Comparison of ENCODE assay signal across 8 cellular contexts in genomic region chr14:92105845-92106094, GRCh38. TPM values are rescaled to one million over a fixed set of nuclear protein-coding genes. Genes with fewer than 3 reads are reported as not detected.
DNase-seq lines count a peak whose midpoint lies in the region; ATAC-seq, FAIRE-seq and TF ChIP-seq lines count a peak whose summit lies in the region.

No MANE protein-coding gene starts in this region.

- DNase-seq in NCI-H1694 treated with DMSO at 0.1 percent for 48 hours (lab: John Stamatoyannopoulos, UW) (peak; percentile 59), NCI-H1694 (lab: John Stamatoyannopoulos, UW) (no peak), LoVo (ENCODE audit: low spot score) (peak; percentile 47), left ventricle myocardium inferior (peak; percentile 63), sciatic nerve (ENCODE audit: low spot score) (peak; percentile 77), HTR-8/SVneo (ENCODE audit: insufficient read length, low spot score) (no peak)
- no peak for DNase-seq in activated naive CD8-positive, alpha-beta T cell treated with anti-CD3 and anti-CD28 coated beads, Interleukin-2, amount 10 ng/mL, durations not matched to agents 7 days and 5 days

- POLR2A ChIA-PET in activated naive CD8-positive, alpha-beta T cell treated with anti-CD3 and anti-CD28 coated beads, Interleukin-2, amount 10 ng/mL, durations not matched to agents 7 days and 5 days (lab: Charles Lee), result interaction anchor here (0.6 to 5.2 kb wide), 3 partner anchors 16 to 66 kb away, joined by 3 to 67 read pairs (median 31); partner anchors contain the start of genes CPSF2, NDUFB1 and TRIP11

- peak overlapping the region; percentile 88 for H3K27ac Mint-ChIP-seq in activated naive CD8-positive, alpha-beta T cell treated with anti-CD3 and anti-CD28 coated beads, Interleukin-2, amount 10 ng/mL, durations not matched to agents 7 days and 5 days

- no peaks in the 10 kb centered on the region for H3K27me3 Mint-ChIP-seq in activated naive CD8-positive, alpha-beta T cell treated with anti-CD3 and anti-CD28 coated beads, Interleukin-2, amount 10 ng/mL, durations not matched to agents 7 days and 5 days

- no peaks in the 10 kb centered on the region for H3K36me3 ChIP-seq in left ventricle myocardium inferior

- ATAC-seq in GM21717 (IDR thresholded peaks at IDR 0.05; ENCODE audit: unreplicated experiment) (peak; percentile 15), sciatic nerve (peak; percentile 60)
- ATAC-seq in activated naive CD8-positive, alpha-beta T cell treated with anti-CD3 and anti-CD28 coated beads, Interleukin-2, amount 10 ng/mL, durations not matched to agents 7 days and 5 days (ENCODE audit: low read depth), result no peak

- peak overlapping the region; percentile 99 for H3K27ac ChIP-seq in left ventricle myocardium inferior (replicated peaks)

- H3K4me1 ChIP-seq in left ventricle myocardium inferior, result peaks cover 58% of the 10 kb centered on the region

- H3K4me3 Mint-ChIP-seq in activated naive CD8-positive, alpha-beta T cell treated with anti-CD3 and anti-CD28 coated beads, Interleukin-2, amount 10 ng/mL, durations not matched to agents 7 days and 5 days, result peak overlapping the region; percentile 96

- H3K9me3 ChIP-seq in left ventricle myocardium inferior (replicated peaks), result no peaks in the 10 kb centered on the region

- peak overlapping the region; percentile 97 for H3K4me3 ChIP-seq in left ventricle myocardium inferior

- FAIRE-seq in HTR-8/SVneo (lab: Jason Lieb, UNC), result no peak

- no peak for TF ChIP-seq CTCF in left ventricle myocardium inferior (IDR thresholded peaks at IDR 0.05; ENCODE audit: borderline replicate concordance)

- H3K9me3 Mint-ChIP-seq in activated naive CD8-positive, alpha-beta T cell treated with anti-CD3 and anti-CD28 coated beads, Interleukin-2, amount 10 ng/mL, durations not matched to agents 7 days and 5 days, result no peaks in the 10 kb centered on the region

- intact Hi-C loops in left ventricle myocardium inferior (cut with micrococcal nuclease), result no loop called here
- intact Hi-C loops in sciatic nerve (cut with DNase I), result no loop called here

- peaks cover 27% of the 10 kb centered on the region for H3K4me1 Mint-ChIP-seq in activated naive CD8-positive, alpha-beta T cell treated with anti-CD3 and anti-CD28 coated beads, Interleukin-2, amount 10 ng/mL, durations not matched to agents 7 days and 5 days

- peaks cover 2% of the 10 kb centered on the region for H3K36me3 Mint-ChIP-seq in activated naive CD8-positive, alpha-beta T cell treated with anti-CD3 and anti-CD28 coated beads, Interleukin-2, amount 10 ng/mL, durations not matched to agents 7 days and 5 days

- no peaks in the 10 kb centered on the region for H3K27me3 ChIP-seq in left ventricle myocardium inferior (ENCODE audit: low read depth)

RNA-seq across cellular contexts. Expression of gene ATXN3, which starts 0.6 kb away (rescaled TPM):
- total RNA-seq in activated naive CD8-positive, alpha-beta T cell treated with anti-CD3 and anti-CD28 coated beads, Interleukin-2, amount 10 ng/mL, durations not matched to agents 7 days and 5 days, result 10 to 100 TPM; 39.1 to 41.8 TPM
- 15.7 TPM for total RNA-seq in left ventricle myocardium inferior
- total RNA-seq in sciatic nerve, result 65.6 TPM

RNA-seq across cellular contexts. Expression of gene NDUFB1, which starts 15.7 kb away (rescaled TPM):
- 100 to 1,000 TPM; 126 to 138 TPM for total RNA-seq in activated naive CD8-positive, alpha-beta T cell treated with anti-CD3 and anti-CD28 coated beads, Interleukin-2, amount 10 ng/mL, durations not matched to agents 7 days and 5 days
- 625 TPM for total RNA-seq in left ventricle myocardium inferior
- total RNA-seq in sciatic nerve, result 84.9 TPM

RNA-seq across cellular contexts. Expression of gene CPSF2, which starts 16.0 kb away (rescaled TPM):
- 10 to 100 TPM; 70.6 to 76.0 TPM for total RNA-seq in activated naive CD8-positive, alpha-beta T cell treated with anti-CD3 and anti-CD28 coated beads, Interleukin-2, amount 10 ng/mL, durations not matched to agents 7 days and 5 days
- total RNA-seq in left ventricle myocardium inferior (41.4 TPM), sciatic nerve (43.0 TPM)

Comparison
In these comparisons a context has a peak if more than half of its experiments do, and no peak if none do; other contexts are left out.
1. DNase-seq: peak in NCI-H1694 treated with DMSO at 0.1 percent for 48 hours (single experiment), LoVo (single experiment), left ventricle myocardium inferior (single experiment) and sciatic nerve (single experiment); none in NCI-H1694 (single experiment), activated naive CD8-positive, alpha-beta T cell treated with anti-CD3 and anti-CD28 coated beads, Interleukin-2, amount 10 ng/mL, durations not matched to agents 7 days and 5 days (single experiment) and HTR-8/SVneo (single experiment).